28 cellular contexts compared by ENCODE assay signal in the genomic region with DNA sequence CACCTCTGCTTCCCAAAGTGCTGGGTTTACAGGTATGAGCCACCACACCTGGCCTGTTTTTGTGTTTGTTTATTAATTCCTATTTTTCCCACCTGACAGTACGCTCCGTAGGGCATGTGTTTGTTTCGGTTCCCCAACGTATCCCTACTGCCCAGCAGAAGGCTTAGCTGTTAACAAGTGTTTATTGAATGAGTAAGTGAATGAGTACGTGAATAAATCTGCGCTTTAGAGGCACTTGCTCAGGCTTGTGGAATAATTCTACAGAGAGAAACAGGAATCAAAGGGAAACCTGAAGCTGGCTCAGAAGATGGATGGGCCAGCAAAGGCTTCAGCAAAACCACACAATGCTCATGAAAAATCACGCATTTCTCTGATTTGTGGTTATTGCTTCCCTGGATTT.
"Had no signal": no experiment of that assay in that cellular context is flagged by ENCODE, and none has a peak within 500 bp of the region (broad histone marks: within the 10 kb centered on the region; RNA-seq: fewer than 3 reads in every experiment).

No MANE protein-coding gene starts in this region.

- H3K36me3 Mint-ChIP-seq: natural killer cell; neural progenitor cell; stimulated activated effector memory CD8-positive, alpha-beta T cell treated with anti-CD3 and anti-CD28 coated beads, Interleukin-12 subunit alpha, Interleukin-12 subunit beta, amount 100 ng/mL, for 72 hours; type B pancreatic cell had no signal

- H3K27ac ChIP-seq: neural progenitor cell, ovary, parathyroid adenoma, psoas muscle, right lobe of liver, sigmoid colon, stomach, thoracic aorta, thyroid gland, transverse colon, upper lobe of right lung, uterus had no signal

- H3K4me1 ChIP-seq: right lobe of liver, sigmoid colon, stomach, transverse colon, upper lobe of right lung, uterus had no signal

- DNase-seq: natural killer cell; occipital lobe; ovary; posterior cingulate gyrus; psoas muscle; right cardiac atrium; right lobe of liver; sigmoid colon; small intestine; stimulated activated CD4-positive, alpha-beta T cell treated with anti-CD3 and anti-CD28 coated beads, Interleukin-15, amount 100 ng/mL, for 24 hours; stimulated activated CD4-positive, alpha-beta T cell treated with anti-CD3 and anti-CD28 coated beads, Interleukin-2, amount 100 ng/mL, for 24 hours; stimulated activated CD4-positive, alpha-beta T cell treated with anti-CD3 and anti-CD28 coated beads, Interleukin-2, amount 100 ng/mL, for 48 hours; stimulated activated CD4-positive, alpha-beta T cell treated with anti-CD3 and anti-CD28 coated beads, Interleukin-4, amount 100 ng/mL, for 24 hours; stimulated activated naive B cell treated with anti-CD40 and anti-IgM and Interleukin-4, amounts not matched to agents 10 μg/mL and 1 μg/mL and 100 μg/mL, for 72 hours; stimulated activated naive CD4-positive, alpha-beta T cell treated with Interleukin-2 at 50 U/mL for 16 hours; stomach; thyroid gland; transverse colon; upper lobe of right lung; uterus had no signal

- H3K27ac Mint-ChIP-seq: natural killer cell; nephron; neural progenitor cell; progenitor cell of endocrine pancreas; stimulated activated effector memory CD8-positive, alpha-beta T cell treated with anti-CD3 and anti-CD28 coated beads, Interleukin-12 subunit alpha, Interleukin-12 subunit beta, amount 100 ng/mL, for 72 hours; stimulated activated naive B cell treated with anti-CD40 and anti-IgM and Interleukin-4, amounts not matched to agents 10 μg/mL and 1 μg/mL and 100 μg/mL, for 72 hours; stimulated activated naive CD8-positive, alpha-beta T cell treated with anti-CD3 and anti-CD28 coated beads, Interleukin-15, Interleukin-2, amounts not matched to agents 100 ng/mL and 50 ng/mL, for 24 hours; type B pancreatic cell had no signal

- H3K4me3 Mint-ChIP-seq: natural killer cell; nephron; neural progenitor cell; stimulated activated effector memory CD8-positive, alpha-beta T cell treated with anti-CD3 and anti-CD28 coated beads, Interleukin-12 subunit alpha, Interleukin-12 subunit beta, amount 100 ng/mL, for 72 hours; stimulated activated naive B cell treated with anti-CD40 and anti-IgM and Interleukin-4, amounts not matched to agents 10 μg/mL and 1 μg/mL and 100 μg/mL, for 72 hours; stimulated activated naive CD8-positive, alpha-beta T cell treated with anti-CD3 and anti-CD28 coated beads, Interleukin-15, Interleukin-2, amounts not matched to agents 100 ng/mL and 50 ng/mL, for 24 hours; type B pancreatic cell had no signal

- ATAC-seq: natural killer cell; psoas muscle; right cardiac atrium; right lobe of liver; stimulated activated effector memory CD8-positive, alpha-beta T cell treated with anti-CD3 and anti-CD28 coated beads, Interleukin-12 subunit alpha, Interleukin-12 subunit beta, amount 100 ng/mL, for 72 hours; stimulated activated naive B cell treated with anti-CD40 and anti-IgM and Interleukin-4, amounts not matched to agents 10 μg/mL and 1 μg/mL and 100 μg/mL, for 72 hours; upper lobe of right lung had no signal

- H3K4me3 ChIP-seq: neural progenitor cell, ovary, psoas muscle, right lobe of liver, sigmoid colon, stomach, thoracic aorta, thyroid gland, transverse colon, upper lobe of right lung, uterus had no signal

- H3K4me1 Mint-ChIP-seq: natural killer cell had no signal

- H3K9me3 Mint-ChIP-seq: natural killer cell; nephron; stimulated activated naive CD8-positive, alpha-beta T cell treated with anti-CD3 and anti-CD28 coated beads, Interleukin-15, Interleukin-2, amounts not matched to agents 100 ng/mL and 50 ng/mL, for 24 hours; type B pancreatic cell had no signal

- H3K27me3 ChIP-seq: neural progenitor cell, ovary, right lobe of liver, sigmoid colon, stomach, thyroid gland, transverse colon, upper lobe of right lung, uterus had no signal

- H3K27me3 Mint-ChIP-seq: progenitor cell of endocrine pancreas; stimulated activated naive CD8-positive, alpha-beta T cell treated with anti-CD3 and anti-CD28 coated beads, Interleukin-15, Interleukin-2, amounts not matched to agents 100 ng/mL and 50 ng/mL, for 24 hours; type B pancreatic cell had no signal

- FAIRE-seq: small intestine had no signal

- H3K36me3 ChIP-seq: neural progenitor cell, ovary, right lobe of liver, sigmoid colon, stomach, thoracic aorta, thyroid gland, transverse colon, upper lobe of right lung, uterus had no signal

- H3K9me3 ChIP-seq: ovary, right lobe of liver, sigmoid colon, stomach, thoracic aorta, thyroid gland, transverse colon, upper lobe of right lung, uterus had no signal
